Comparison of ENCODE assay signal across 8 cellular contexts in genomic region chr11:22539851-22540376, GRCh38.
DNase-seq lines count a peak whose midpoint lies in the region; ATAC-seq lines count a peak whose summit lies in the region.

No MANE protein-coding gene starts in this region.

- H3K27me3 ChIP-seq in mesendoderm (ENCODE audit: insufficient read depth, low read length, poor library complexity) = no peaks in the 10 kb centered on the region

- H2BK5ac ChIP-seq in mesendoderm (ENCODE audit: low read length) = no peak overlapping the region

- H3K27ac ChIP-seq in mesendoderm (ENCODE audit: low read depth, low read length) = no peak overlapping the region

- H3K79me1 ChIP-seq in mesendoderm (ENCODE audit: low read length) = no peaks in the 10 kb centered on the region

- no peak overlapping the region for H3K9ac ChIP-seq in mesendoderm (ENCODE audit: low read length)

- H3K4me2 ChIP-seq in mesendoderm (ENCODE audit: low read length) = no peak overlapping the region

- no peak overlapping the region for H3K18ac ChIP-seq in mesendoderm (ENCODE audit: low read length)

- no peak for ATAC-seq in HG03457 (IDR thresholded peaks at IDR 0.05; ENCODE audit: unreplicated experiment)

- no peak overlapping the region for H2BK15ac ChIP-seq in mesendoderm (replicated peaks; ENCODE audit: low read depth)

- no peaks in the 10 kb centered on the region for H3K36me3 ChIP-seq in mesendoderm (ENCODE audit: control insufficient read depth, insufficient read depth, low read length)

- H2BK120ac ChIP-seq in mesendoderm (ENCODE audit: low read depth, low read length) = no peak overlapping the region

- no peak overlapping the region for H2AK5ac ChIP-seq in mesendoderm (ENCODE audit: low read length)

- no peak overlapping the region for H3K23ac ChIP-seq in mesendoderm (ENCODE audit: low read length)

- no peak overlapping the region for H4K8ac ChIP-seq in mesendoderm (ENCODE audit: low read depth, low read length)

- no peaks in the 10 kb centered on the region for H3K4me1 ChIP-seq in mesendoderm (ENCODE audit: control insufficient read depth, low read depth, low read length)

- H3K4ac ChIP-seq in mesendoderm (ENCODE audit: low read depth, low read length) = no peak overlapping the region

- H3K4me3 ChIP-seq in mesendoderm (ENCODE audit: low read length) = no peak overlapping the region

- peak; percentile 44 for DNase-seq in DMS79 (lab: John Stamatoyannopoulos, UW)
- peak; percentile 4 to 13 for DNase-seq in Kasumi-1 (lab: John Stamatoyannopoulos, UW)
- DNase-seq in astrocyte of the hippocampus (ENCODE audit: low read depth, low spot score) = peak; percentile 56
- peak; percentile 32 for DNase-seq in mesendoderm
- DNase-seq in stimulated activated CD4-positive, alpha-beta T cell treated with anti-CD3 and anti-CD28 coated beads, Interleukin-2, amount 100 ng/mL, for 48 hours = no peak
- DNase-seq in UCSD-AML1 (lab: John Stamatoyannopoulos, UW; ENCODE audit: unreplicated experiment) = no peak
- DNase-seq in activated T-cell treated with anti-CD3 and anti-CD28 coated beads for 4 hours = no peak

- no peaks in the 10 kb centered on the region for H3K79me2 ChIP-seq in mesendoderm (ENCODE audit: control insufficient read depth, insufficient read depth, low read length)

- no peak overlapping the region for H3K56ac ChIP-seq in mesendoderm (ENCODE audit: low read length)

- H4K5ac ChIP-seq in mesendoderm (ENCODE audit: low read length) = no peak overlapping the region

Comparison
In these comparisons a context has a peak if more than half of its experiments do, and no peak if none do; other contexts are left out.
1. DNase-seq: peak in DMS79 (single experiment), Kasumi-1 (2 of 2), astrocyte of the hippocampus (single experiment) and mesendoderm (single experiment); none in stimulated activated CD4-positive, alpha-beta T cell treated with anti-CD3 and anti-CD28 coated beads, Interleukin-2, amount 100 ng/mL, for 48 hours (0 of 2), UCSD-AML1 (single experiment) and activated T-cell treated with anti-CD3 and anti-CD28 coated beads for 4 hours (single experiment).